29 cellular contexts compared by ENCODE assay signal in the genomic region with DNA sequence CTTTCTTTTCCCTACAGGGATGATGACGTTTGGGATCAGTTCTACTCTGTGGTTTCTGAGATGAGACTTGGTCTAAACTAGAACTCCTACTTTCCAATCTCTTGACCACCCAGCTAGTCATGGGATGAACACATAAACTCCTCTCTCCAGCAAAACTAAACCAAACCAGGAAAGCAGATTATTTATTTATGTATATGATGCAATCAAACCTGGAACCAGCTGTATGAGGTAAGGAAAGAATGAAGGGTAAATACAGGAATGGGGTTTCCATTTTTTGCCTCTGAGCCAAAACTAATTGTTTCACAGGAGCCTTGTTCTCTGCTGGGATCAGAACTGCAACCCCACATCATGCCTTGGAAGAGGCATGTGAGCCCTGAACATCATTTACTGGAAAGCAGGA. TPM values are rescaled to one million over a fixed set of nuclear protein-coding genes. Genes with fewer than 3 reads are reported as not detected.
A peak's percentile ranks its signal among the peaks of the same experiment; 100 is the strongest.
DNase-seq lines count a peak whose midpoint lies in the region; ATAC-seq, FAIRE-seq and TF ChIP-seq lines count a peak whose summit lies in the region.
"Had no signal": no experiment of that assay in that cellular context is flagged by ENCODE, and none has a peak within 500 bp of the region (broad histone marks: within the 10 kb centered on the region; RNA-seq: fewer than 3 reads in every experiment).

No MANE protein-coding gene starts in this region.

- no peak overlapping the region for H3K27ac ChIP-seq in astrocyte (ENCODE audit: low read depth, low read length)
- H3K27ac ChIP-seq: SJCRH30 had no signal

- H3K36me3 Mint-ChIP-seq in astrocyte (ENCODE audit: low read depth, unreplicated experiment) = no peaks in the 10 kb centered on the region
- H3K36me3 Mint-ChIP-seq: CD14-positive monocyte; CD8-positive, alpha-beta memory T cell had no signal

- H3K27me3 Mint-ChIP-seq in astrocyte (ENCODE audit: low read depth, unreplicated experiment) = peaks cover 9% of the 10 kb centered on the region

- no peak for ATAC-seq in HG03571 (IDR thresholded peaks at IDR 0.05; ENCODE audit: unreplicated experiment)
- ATAC-seq: PC-3 had no signal

- no peak overlapping the region for H2AFZ ChIP-seq in astrocyte (ENCODE audit: low read depth, low read length)

- no peaks in the 10 kb centered on the region for H4K20me1 ChIP-seq in astrocyte (ENCODE audit: insufficient read depth, low read length)

- TF ChIP-seq CTCF in astrocyte (IDR thresholded peaks at IDR 0.05; ENCODE audit: insufficient read depth, low read depth, low read length) (no peak), fibroblast of villous mesenchyme (IDR thresholded peaks at IDR 0.05; ENCODE audit: insufficient read depth, low read depth, low read length) (no peak)

- H3K4me3 ChIP-seq in astrocyte (ENCODE audit: insufficient read depth, low read depth, low read length) (no peak overlapping the region), fibroblast of villous mesenchyme (ENCODE audit: low read depth, low read length) (no peak overlapping the region)
- H3K4me3 ChIP-seq: SJCRH30 had no signal

- DNase-seq in DMS53 (lab: John Stamatoyannopoulos, UW) = peak; percentile 25
- peak; percentile 84 for DNase-seq in H4 (ENCODE audit: low spot score)
- peak; percentile 4 for DNase-seq in astrocyte (ENCODE audit: low read depth)
- peak; percentile 12 for DNase-seq in fibroblast of villous mesenchyme (ENCODE audit: low read depth)
- DNase-seq in activated effector memory CD4-positive, alpha-beta T cell treated with Interleukin-2 at 50 U/mL for 16 hours = no peak
- no peak for DNase-seq in ureter (ENCODE audit: low spot score)
- DNase-seq in SIG-M5 treated with dmso at 0.1 percent for 504 hours (lab: John Stamatoyannopoulos, UW; ENCODE audit: unreplicated experiment) = no peak
- DNase-seq: Calu3; CD8-positive, alpha-beta memory T cell; DMS153; H7; HFFc6; Karpas-422; NCI-H1092 treated with DMSO at 0.1 percent for 48 hours; NCI-H1436 treated with DMSO at 0.1 percent for 48 hours; NCI-H187 treated with DMSO at 0.1 percent for 48 hours; NCI-H2107; NCI-H446 treated with DMSO at 0.1 percent for 48 hours; NCI-H526; NCI-H82; NK-92 treated with Interleukin-12 subunit alpha and Interleukin-12 subunit beta, amount 100 ng/mL, for 24 hours; PC-3; SJCRH30 had no signal

- H3K9me3 ChIP-seq in astrocyte (ENCODE audit: insufficient read depth, low read depth, low read length) = peaks cover 2% of the 10 kb centered on the region
- H3K9me3 ChIP-seq: SJCRH30 had no signal

- no peaks in the 10 kb centered on the region for H3K27me3 ChIP-seq in astrocyte (ENCODE audit: insufficient read depth, low read length)
- H3K27me3 ChIP-seq: BE2C, SJCRH30 had no signal

- H3K27ac Mint-ChIP-seq in astrocyte (ENCODE audit: unreplicated experiment) = no peak overlapping the region
- H3K27ac Mint-ChIP-seq: CD14-positive monocyte; CD8-positive, alpha-beta memory T cell; HFFc6 had no signal

- H3K4me3 Mint-ChIP-seq in astrocyte (ENCODE audit: unreplicated experiment) = no peak overlapping the region
- H3K4me3 Mint-ChIP-seq: CD14-positive monocyte; CD8-positive, alpha-beta memory T cell; HFFc6 had no signal

- H3K4me1 ChIP-seq in astrocyte (ENCODE audit: insufficient read depth, low read length) = peaks cover 11% of the 10 kb centered on the region
- H3K4me1 ChIP-seq: BE2C had no signal

- no peak overlapping the region for H3K4me2 ChIP-seq in astrocyte (ENCODE audit: low read length)

- H3K9ac ChIP-seq in astrocyte (ENCODE audit: low read length) = no peak overlapping the region

- peaks cover 15% of the 10 kb centered on the region for H3K4me1 Mint-ChIP-seq in astrocyte (ENCODE audit: low read depth, unreplicated experiment)
- H3K4me1 Mint-ChIP-seq: CD8-positive, alpha-beta memory T cell had no signal

- no peaks in the 10 kb centered on the region for H3K79me2 ChIP-seq in astrocyte (ENCODE audit: insufficient read depth, low read length)

- no peaks in the 10 kb centered on the region for H3K36me3 ChIP-seq in astrocyte (ENCODE audit: insufficient read depth, low read length)
- H3K36me3 ChIP-seq: BE2C, SJCRH30 had no signal

- FAIRE-seq in astrocyte (lab: Jason Lieb, UNC) = no peak
- FAIRE-seq: G401.6 had no signal

- H3K9me3 Mint-ChIP-seq in astrocyte (ENCODE audit: unreplicated experiment) = peaks cover 11% of the 10 kb centered on the region
- H3K9me3 Mint-ChIP-seq: HFFc6 had no signal

RNA-seq across cellular contexts. Expression of gene AGT, which starts 3.3 kb away (rescaled TPM):
- 66.1 and 72.7 TPM in 2 replicates for total RNA-seq in H4 (2014; rRNA removed; shearing (Covaris generic))
- total RNA-seq in astrocyte (1.2 and 3.0 TPM in 2 replicates), fibroblast of villous mesenchyme (0.32 TPM in 1 of 2 replicates, not detected in the other), ureter (47.6 TPM)
- total RNA-seq: A673; CD8-positive, alpha-beta memory T cell; Daoy; PC-3 had no signal

RNA-seq across cellular contexts. Expression of gene CAPN9, which starts 29.9 kb away (rescaled TPM):
- 0.50 TPM in 1 of 2 replicates, not detected in the other for total RNA-seq in H4 (2014; rRNA removed; shearing (Covaris generic))
- total RNA-seq in astrocyte (not detected in 2 replicates), fibroblast of villous mesenchyme (not detected in 2 replicates), ureter (3.0 TPM)
- total RNA-seq: A673; Calu3; CD8-positive, alpha-beta memory T cell; Daoy; HFFc6; PC-3; SJCRH30 had no signal

Comparison
In these comparisons a context has a peak if more than half of its experiments do, and no peak if none do; other contexts are left out.
1. DNase-seq: peak in DMS53 (single experiment), H4 (single experiment), astrocyte (single experiment) and fibroblast of villous mesenchyme (single experiment); none in activated effector memory CD4-positive, alpha-beta T cell treated with Interleukin-2 at 50 U/mL for 16 hours (single experiment), ureter (single experiment) and SIG-M5 treated with dmso at 0.1 percent for 504 hours (single experiment).
2. RNA of gene AGT, which starts 3.3 kb away (total RNA-seq): 66.1 to 72.7 TPM in H4 and 47.6 TPM in ureter (single experiment); 1.2 to 3.0 TPM in astrocyte and 0.32 TPM in fibroblast of villous mesenchyme; every median in the first group is over 10 times any median in the second.